8 cellular contexts compared by ENCODE assay signal in genomic region chrX:46545111-46546005, GRCh38. TPM values are rescaled to one million over a fixed set of nuclear protein-coding genes. Genes with fewer than 3 reads are reported as not detected.
DNase-seq lines count a peak whose midpoint lies in the region; ATAC-seq, FAIRE-seq and TF ChIP-seq lines count a peak whose summit lies in the region.

Gene ZNF674, minus strand, starts transcription at chrX:46545421. Its CDS starts 3,334 bp downstream, at chrX:46542087.

- no peaks in the 10 kb centered on the region for H3K9me3 ChIP-seq in keratinocyte (ENCODE audit: control insufficient read depth, low read depth, low read length)

- peak within 1 kb of the TSS; percentile 93 for H3K4me3 Mint-ChIP-seq in activated B cell treated with CpG ODN at 0.5 μM for 24 hours

- TF ChIP-seq CTCF in AG09319 (IDR thresholded peaks at IDR 0.05; ENCODE audit: low read depth, low read length) (peak; percentile 31), activated B cell treated with CpG ODN at 0.5 μM for 24 hours (IDR thresholded peaks at IDR 0.05) (no peak), keratinocyte (optimal IDR thresholded peaks at IDR 0.05 in 1 of 3, IDR thresholded peaks at IDR 0.05 in 1 of 3, conservative IDR thresholded peaks at IDR 0.05 in 1 of 3; ENCODE audit: extremely low read depth in 1 of 3, insufficient read depth in 2 of 3, low read length in 3 of 3) (peak in 2 of 3 experiments; percentile 31 to 37)

- no peaks in the 10 kb centered on the region for H3K36me3 ChIP-seq in keratinocyte (ENCODE audit: control insufficient read depth in 2 of 2, extremely low read depth in 1 of 2, insufficient read depth in 2 of 2, low read length in 2 of 2)

- intact Hi-C loops in activated B cell treated with CpG ODN at 0.5 μM for 24 hours (cut with micrococcal nuclease), result loop anchor here (1.0 kb wide), 3 partner anchors 17 to 98 kb away; no protein-coding TSS in a partner anchor

- POLR2A ChIA-PET in activated B cell treated with CpG ODN at 0.5 μM for 24 hours (lab: Charles Lee), result interaction anchor here (0.8 kb wide), 1 partner anchor 17 kb away, joined by 3 read pairs; no protein-coding TSS in a partner anchor

- peaks cover 28% of the 10 kb centered on the region for H3K79me2 ChIP-seq in keratinocyte (ENCODE audit: control insufficient read depth, insufficient read depth, low read length)

- H3K4me1 Mint-ChIP-seq in activated B cell treated with CpG ODN at 0.5 μM for 24 hours, result peaks cover 30% of the 10 kb centered on the region

- peaks cover 16% of the 10 kb centered on the region for H3K36me3 Mint-ChIP-seq in activated B cell treated with CpG ODN at 0.5 μM for 24 hours (ENCODE audit: low read depth)

- peak within 1 kb of the TSS; percentile 94 for H3K27ac Mint-ChIP-seq in activated B cell treated with CpG ODN at 0.5 μM for 24 hours

- dilution Hi-C loops in keratinocyte (cut with MboI; ENCODE audit: extremely low pct_ligation_motif_present, low sequenced_read_pairs), result no loop called here

- no peaks in the 10 kb centered on the region for H4K20me1 ChIP-seq in keratinocyte (ENCODE audit: control insufficient read depth, extremely low read depth, insufficient read depth, low read length)

- no peaks in the 10 kb centered on the region for H3K27me3 ChIP-seq in keratinocyte (ENCODE audit: control insufficient read depth, extremely low read depth, insufficient read depth, low read length)

- peak within 1 kb of the TSS; percentile 89 for H3K27ac ChIP-seq in keratinocyte (ENCODE audit: control insufficient read depth, insufficient read depth, low read length)

- ATAC-seq in GM18909 (IDR thresholded peaks at IDR 0.05; ENCODE audit: poor library complexity, unreplicated experiment) (peak; percentile 85), HG03159 (IDR thresholded peaks at IDR 0.05; ENCODE audit: unreplicated experiment) (peak; percentile 83), activated B cell treated with CpG ODN at 0.5 μM for 24 hours (ENCODE audit: low read depth) (peak; percentile 92)

- H3K4me1 ChIP-seq in keratinocyte (ENCODE audit: control insufficient read depth, extremely low read depth, insufficient read depth, low read length), result peaks cover 6% of the 10 kb centered on the region

- H3K4me3 ChIP-seq in keratinocyte (ENCODE audit: control insufficient read depth in 2 of 3, extremely low read depth in 1 of 3, insufficient read depth in 2 of 3, low read depth in 1 of 3, low read length in 3 of 3), result peak within 1 kb of the TSS; percentile 77 to 81 (median 78)

- H3K4me2 ChIP-seq in keratinocyte (ENCODE audit: control insufficient read depth, extremely low read depth, insufficient read depth, low read depth, low read length), result peak within 1 kb of the TSS; percentile 86

- no peak for FAIRE-seq in keratinocyte (lab: Jason Lieb, UNC)

- DNase-seq in AG09319 (ENCODE audit: extremely low read depth, low read depth) (peak; percentile 79), NCI-H2227 treated with DMSO at 0.1 percent for 48 hours (lab: John Stamatoyannopoulos, UW) (peak; percentile 91), activated B cell treated with CpG ODN at 0.5 μM for 24 hours (peak; percentile 86), keratinocyte (ENCODE audit: low read depth, low spot score) (peak; percentile 65)
- DNase-seq in central memory CD4-positive, alpha-beta T cell, result peak; percentile 92
- peak; percentile 85 to 89 (median 89) for DNase-seq in stimulated activated CD4-positive, alpha-beta T cell treated with anti-CD3 and anti-CD28 coated beads, Interleukin-12 subunit alpha, Interleukin-12 subunit beta, amount 100 ng/mL, for 48 hours (ENCODE audit: low read depth in 2 of 3, low spot score in 1 of 3)

- H3K9ac ChIP-seq in keratinocyte (ENCODE audit: control insufficient read depth, extremely low read depth, insufficient read depth, low read length), result peak within 1 kb of the TSS; percentile 95

- H3K9me1 ChIP-seq in keratinocyte (ENCODE audit: control insufficient read depth, extremely low read depth, insufficient read depth, low read length), result no peaks in the 10 kb centered on the region

- no peaks in the 10 kb centered on the region for H3K27me3 Mint-ChIP-seq in activated B cell treated with CpG ODN at 0.5 μM for 24 hours

- no peaks in the 10 kb centered on the region for H3K9me3 Mint-ChIP-seq in activated B cell treated with CpG ODN at 0.5 μM for 24 hours

- peak within 1 kb of the TSS; percentile 79 for H2AFZ ChIP-seq in keratinocyte (ENCODE audit: control insufficient read depth, low read length)

- CTCF ChIA-PET in activated B cell treated with CpG ODN at 0.5 μM for 24 hours (lab: Charles Lee), result no interaction called here

RNA-seq across cellular contexts. Expression of gene ZNF674, which starts in this region (rescaled TPM):
- total RNA-seq in activated B cell treated with CpG ODN at 0.5 μM for 24 hours, result 1.6 and 2.3 TPM in 2 replicates
- 1.4 to 2.7 TPM (median 2.1 TPM) in 3 replicates for polyA plus RNA-seq in keratinocyte
- polyA plus RNA-seq in keratinocyte (2011; ENCODE audit: low read depth), result 1.4 TPM
- 0.66 and 1.0 TPM in 2 replicates for polyA plus RNA-seq in keratinocyte (2011; cell fraction: cytosol; rRNA removed)
- polyA plus RNA-seq in keratinocyte (2011; cell fraction: nucleus; rRNA removed), result 2.4 and 3.3 TPM in 2 replicates
- 1.6 and 2.0 TPM in 2 replicates for polyA plus RNA-seq in keratinocyte (2012; ENCODE audit: low replicate concordance)
- 3.6 to 6.8 TPM (median 5.7 TPM) in 3 replicates for polyA minus RNA-seq in keratinocyte
- polyA minus RNA-seq in keratinocyte (2011; cell fraction: cytosol; rRNA and poly(A)+ RNA removed), result 2.3 TPM
- polyA minus RNA-seq in keratinocyte (2011; cell fraction: nucleus; rRNA and poly(A)+ RNA removed), result 3.2 and 5.8 TPM in 2 replicates

Comparison
In these comparisons a context has a peak if more than half of its experiments do, and no peak if none do; other contexts are left out.
1. Peak in every context shown above with its lines: DNase-seq, ATAC-seq, H3K4me3 ChIP-seq and H3K27ac ChIP-seq.